9 cellular contexts compared by ENCODE assay signal in genomic region chr22:46043339-46043738, GRCh38.
DNase-seq lines count a peak whose midpoint lies in the region; ATAC-seq and TF ChIP-seq lines count a peak whose summit lies in the region.
"Had no signal": no experiment of that assay in that cellular context is flagged by ENCODE, and none has a peak within 500 bp of the region (broad histone marks: within the 10 kb centered on the region; RNA-seq: fewer than 3 reads in every experiment).

No MANE protein-coding gene starts in this region.

- H3K9me3 ChIP-seq in heart right ventricle (no peaks in the 10 kb centered on the region), colonic mucosa (no peaks in the 10 kb centered on the region), muscle layer of duodenum (ENCODE audit: control insufficient read depth in 1 of 2, low read length in 2 of 2) (no peaks in the 10 kb centered on the region), uterus (no peaks in the 10 kb centered on the region)

- TF ChIP-seq POLR2A in uterus (IDR thresholded peaks at IDR 0.05), result no peak

- no peaks in the 10 kb centered on the region for H3K27me3 ChIP-seq in heart right ventricle
- no peaks in the 10 kb centered on the region for H3K27me3 ChIP-seq in colonic mucosa
- H3K27me3 ChIP-seq in muscle layer of duodenum (ENCODE audit: low read depth, low read length), result no peaks in the 10 kb centered on the region
- H3K27me3 ChIP-seq in uterus, result no peaks in the 10 kb centered on the region

- intact Hi-C loops in heart right ventricle (cut with DNase I) (loop anchor here in 1 of 10 donors (5.0 kb wide), 1 partner anchor 46 kb away; no protein-coding TSS in a partner anchor), Right ventricle myocardium superior (cut with DNase I) (no loop called here), colonic mucosa (cut with DNase I) (no loop called here), uterus (cut with DNase I; ENCODE audit: low total_unique reads) (no loop called here)

- DNase-seq in heart right ventricle (no peak), Right ventricle myocardium superior (no peak), colonic mucosa (no peak), uterus (peak; percentile 18 to 38), hippocampal formation (lab: John Stamatoyannopoulos, UW) (no peak)
- DNase-seq: NCI-H187 treated with DMSO at 0.1 percent for 48 hours had no signal

- no peak for ATAC-seq in heart right ventricle
- ATAC-seq in Right ventricle myocardium superior (ENCODE audit: poor library complexity), result no peak
- no peak for ATAC-seq in HG02610 (IDR thresholded peaks at IDR 0.05; ENCODE audit: unreplicated experiment)
- no peak for ATAC-seq in HG02759 (IDR thresholded peaks at IDR 0.05; ENCODE audit: unreplicated experiment)

- H3K27ac ChIP-seq in heart right ventricle, result peak overlapping the region; percentile 91 to 100 (median 96)
- peak overlapping the region; percentile 89 for H3K27ac ChIP-seq in colonic mucosa
- H3K27ac ChIP-seq in muscle layer of duodenum (ENCODE audit: low read length), result peak overlapping the region; percentile 95
- H3K27ac ChIP-seq in uterus, result peak overlapping the region; percentile 94 to 99

- peak overlapping the region in 9 of 10 donors; percentile 57 to 77 (median 64) for H3K4me3 ChIP-seq in heart right ventricle
- no peak overlapping the region for H3K4me3 ChIP-seq in colonic mucosa
- peak overlapping the region; percentile 69 to 80 for H3K4me3 ChIP-seq in muscle layer of duodenum (ENCODE audit: low read depth in 1 of 2, low read length in 2 of 2)
- H3K4me3 ChIP-seq in uterus, result peak overlapping the region; percentile 49 to 53

- H3K4me1 ChIP-seq in heart right ventricle, result peaks cover 16 to 78% (median 57%) of the 10 kb centered on the region in 9 donors
- H3K4me1 ChIP-seq in colonic mucosa, result peaks cover 4% of the 10 kb centered on the region
- peaks cover 16 to 47% of the 10 kb centered on the region in 2 donors for H3K4me1 ChIP-seq in muscle layer of duodenum (ENCODE audit: control insufficient read depth in 1 of 2, insufficient read depth in 2 of 2, low read length in 2 of 2)
- no peaks in the 10 kb centered on the region for H3K4me1 ChIP-seq in uterus

- 59 to 73% methylated on average over 7 of the region's 7 CpGs for whole genome bisulfite sequencing in heart right ventricle, 2 donors

- no peak for TF ChIP-seq CTCF in heart right ventricle (IDR thresholded peaks at IDR 0.05)
- TF ChIP-seq CTCF in colonic mucosa (IDR thresholded peaks at IDR 0.05), result no peak
- no peak for TF ChIP-seq CTCF in uterus (IDR thresholded peaks at IDR 0.05)

- H3K9ac ChIP-seq in colonic mucosa (ENCODE audit: low read depth in 2 of 2, low read length in 2 of 2), result peak overlapping the region; percentile 95

- H3K36me3 ChIP-seq in heart right ventricle, result peaks cover 0 to 5% (median 0%) of the 10 kb centered on the region in 9 donors
- H3K36me3 ChIP-seq in colonic mucosa, result no peaks in the 10 kb centered on the region
- H3K36me3 ChIP-seq in muscle layer of duodenum (ENCODE audit: control insufficient read depth in 1 of 2, insufficient read depth in 2 of 2, low read length in 2 of 2), result no peaks in the 10 kb centered on the region
- H3K36me3 ChIP-seq in uterus, result no peaks in the 10 kb centered on the region

Comparison
In these comparisons a context has a peak if more than half of its experiments do, and no peak if none do; other contexts are left out.
1. DNase-seq: peak in uterus (2 of 2); none in heart right ventricle (0 of 2), Right ventricle myocardium superior (single experiment), colonic mucosa (single experiment) and hippocampal formation (0 of 2).
2. Peak in every context shown above with its lines, with median percentiles within 50 percentile points of each other: H3K27ac ChIP-seq.